2 cellular contexts compared by ENCODE assay signal in the genomic region with DNA sequence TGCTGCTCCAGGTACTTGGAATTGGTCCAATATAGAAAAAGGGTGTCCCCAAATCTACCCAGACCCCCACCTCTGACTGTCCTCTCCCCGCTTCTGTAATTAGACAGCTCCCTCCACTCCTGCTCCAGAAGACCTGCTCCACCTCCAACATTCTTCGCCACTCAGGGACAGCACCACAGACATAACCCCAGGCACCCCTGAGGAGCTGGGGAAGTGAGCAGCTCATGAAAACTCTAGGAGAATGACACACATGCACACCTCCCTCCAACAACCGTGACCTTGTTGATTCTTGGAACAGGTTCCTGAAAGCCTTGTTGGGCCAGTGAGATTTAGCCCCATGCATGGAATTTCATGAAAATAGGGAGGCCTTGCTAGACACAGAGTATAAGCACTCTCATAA.
TF ChIP-seq lines count a peak whose summit lies in the region.

No MANE protein-coding gene starts in this region.

TF ChIP-seq in GM23338, 12 proteins besides CTCF, POLR2A, EP300 and RAD21 (continues in another document):
- no peak for TF ChIP-seq ZNF331 (CRISPR knock-in tag; IDR thresholded peaks at IDR 0.05; ENCODE audit: low read depth)
- TF ChIP-seq JUNB (IDR thresholded peaks at IDR 0.05; ENCODE audit: unreplicated experiment): no peak
- TF ChIP-seq, protein P1, sequence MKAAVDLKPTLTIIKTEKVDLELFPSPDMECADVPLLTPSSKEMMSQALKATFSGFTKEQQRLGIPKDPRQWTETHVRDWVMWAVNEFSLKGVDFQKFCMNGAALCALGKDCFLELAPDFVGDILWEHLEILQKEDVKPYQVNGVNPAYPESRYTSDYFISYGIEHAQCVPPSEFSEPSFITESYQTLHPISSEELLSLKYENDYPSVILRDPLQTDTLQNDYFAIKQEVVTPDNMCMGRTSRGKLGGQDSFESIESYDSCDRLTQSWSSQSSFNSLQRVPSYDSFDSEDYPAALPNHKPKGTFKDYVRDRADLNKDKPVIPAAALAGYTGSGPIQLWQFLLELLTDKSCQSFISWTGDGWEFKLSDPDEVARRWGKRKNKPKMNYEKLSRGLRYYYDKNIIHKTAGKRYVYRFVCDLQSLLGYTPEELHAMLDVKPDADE (IDR thresholded peaks at IDR 0.05): no peak
- TF ChIP-seq CREB1 (CRISPR knock-in tag; IDR thresholded peaks at IDR 0.05; ENCODE audit: low read depth): no peak
- no peak for TF ChIP-seq NANOG (IDR thresholded peaks at IDR 0.05; ENCODE audit: borderline replicate concordance)
- no peak for TF ChIP-seq EZH2phosphoT487 (IDR thresholded peaks at IDR 0.05; ENCODE audit: unreplicated experiment)
- TF ChIP-seq ZNF462 (CRISPR knock-in tag; IDR thresholded peaks at IDR 0.05): no peak
- TF ChIP-seq POLR2AphosphoS5 (IDR thresholded peaks at IDR 0.05; ENCODE audit: low read depth): no peak
- TF ChIP-seq EZH2 (IDR thresholded peaks at IDR 0.05; ENCODE audit: low read depth, unreplicated experiment): no peak
- no peak for TF ChIP-seq STAT1 (IDR thresholded peaks at IDR 0.05; ENCODE audit: unreplicated experiment)

TF ChIP-seq in H1, 55 proteins besides CTCF, POLR2A, EP300 and RAD21:
- TF ChIP-seq SUZ12 (IDR thresholded peaks at IDR 0.05; ENCODE audit: low read length) (no peak), NANOG (IDR thresholded peaks at IDR 0.05; ENCODE audit: insufficient read depth, low read depth, low read length, poor library complexity, severe bottlenecking) (no peak)
